In the genomic region with DNA sequence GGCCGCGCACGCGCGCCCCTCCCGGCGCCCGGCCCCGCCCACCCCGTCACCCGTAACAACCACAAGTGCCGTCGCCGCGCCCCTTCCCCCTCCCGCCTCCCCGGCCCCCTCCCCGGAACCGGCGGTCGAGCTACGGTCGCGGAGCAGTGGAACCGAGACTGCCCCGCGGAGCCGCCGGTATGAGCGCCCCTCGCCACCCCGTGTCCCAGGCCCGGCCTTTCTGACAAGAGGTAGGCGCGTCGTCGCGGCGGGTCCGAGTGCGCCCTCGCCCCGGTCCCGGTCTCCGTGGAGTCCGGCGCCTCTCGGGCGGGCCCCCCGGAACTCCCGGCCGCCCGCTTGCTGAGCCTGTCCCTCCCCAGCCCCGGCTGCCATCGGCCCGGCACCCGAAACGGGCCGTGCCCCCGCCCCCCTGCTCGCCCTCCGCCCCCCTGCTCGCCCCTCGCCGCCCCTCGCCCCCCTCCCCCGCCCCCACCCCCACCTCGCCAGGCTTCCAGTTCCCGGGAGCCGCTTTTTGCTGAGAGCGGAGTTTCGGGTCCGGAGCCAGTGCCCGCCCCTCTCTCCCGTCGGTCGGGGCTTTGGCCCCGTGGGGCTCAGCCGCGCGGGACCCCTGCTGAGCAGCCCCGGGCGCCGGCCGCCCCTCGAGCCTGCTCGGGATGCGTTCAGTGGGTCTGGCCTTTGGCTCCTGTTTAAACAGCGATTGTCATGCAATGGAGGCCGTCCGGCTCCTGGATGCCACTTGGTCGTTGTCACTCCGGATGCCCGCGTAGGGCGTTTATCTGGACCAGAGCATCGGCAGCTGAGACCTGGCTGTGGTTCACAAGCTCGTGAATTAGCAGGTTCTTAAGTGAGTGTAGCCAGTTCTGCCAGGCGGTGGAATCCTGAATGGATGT, we compare ENCODE assay signal across 8 cellular contexts. TPM values are rescaled to one million over a fixed set of nuclear protein-coding genes. Genes with fewer than 3 reads are reported as not detected.
DNase-seq lines count a peak whose midpoint lies in the region; ATAC-seq and TF ChIP-seq lines count a peak whose summit lies in the region.

A gene (plus strand): TSS at position 92 of the 890 bp plus-strand sequence. CDS start 2,628 bp downstream, outside the sequence.

- peak; percentile 41 for DNase-seq in DMS53 treated with DMSO at 0.1 percent for 48 hours (lab: John Stamatoyannopoulos, UW; ENCODE audit: unreplicated experiment)
- peak; percentile 56 for DNase-seq in LHCN-M2 (ENCODE audit: low read depth)
- peak; percentile 25 to 29 for DNase-seq in activated CD4-positive, alpha-beta T cell treated with anti-CD3 and anti-CD28 coated beads for 4 hours
- peak in 2 of 3 experiments; percentile 21 to 26 for DNase-seq in effector memory CD8-positive, alpha-beta T cell
- peak in 1 of 2 experiments; percentile 48 for DNase-seq in mesothelial cell of epicardium (ENCODE audit: low spot score in 2 of 2, unreplicated experiment in 2 of 2)
- no peak for DNase-seq in SIG-M5 (lab: John Stamatoyannopoulos, UW)

- peak; percentile 21 for ATAC-seq in GM21717 (IDR thresholded peaks at IDR 0.05; ENCODE audit: unreplicated experiment)
- peak; percentile 64 for ATAC-seq in effector memory CD8-positive, alpha-beta T cell (replicated peaks)

- TF ChIP-seq CTCF in mesothelial cell of epicardium (IDR thresholded peaks at IDR 0.05; ENCODE audit: unreplicated experiment) (no peak), subcutaneous adipose tissue (IDR thresholded peaks at IDR 0.05; ENCODE audit: low read depth) (no peak)

- peak within 1 kb of the TSS; percentile 85 to 87 for H3K4me3 Mint-ChIP-seq in effector memory CD8-positive, alpha-beta T cell
- H3K4me3 Mint-ChIP-seq in mesothelial cell of epicardium: peak within 1 kb of the TSS; percentile 83

- H3K27me3 Mint-ChIP-seq in effector memory CD8-positive, alpha-beta T cell: no peaks in the 10 kb centered on the region
- H3K27me3 Mint-ChIP-seq in mesothelial cell of epicardium (ENCODE audit: low read depth): no peaks in the 10 kb centered on the region

- H3K9me3 Mint-ChIP-seq in effector memory CD8-positive, alpha-beta T cell: no peaks in the 10 kb centered on the region
- H3K9me3 Mint-ChIP-seq in mesothelial cell of epicardium: peaks cover 17% of the 10 kb centered on the region

- peaks cover 44% of the 10 kb centered on the region for H3K36me3 Mint-ChIP-seq in effector memory CD8-positive, alpha-beta T cell (ENCODE audit: insufficient read depth)
- H3K36me3 Mint-ChIP-seq in mesothelial cell of epicardium: peaks cover 16% of the 10 kb centered on the region

- peak within 1 kb of the TSS; percentile 88 to 90 for H3K27ac Mint-ChIP-seq in effector memory CD8-positive, alpha-beta T cell
- H3K27ac Mint-ChIP-seq in mesothelial cell of epicardium: peak within 1 kb of the TSS; percentile 84

- peaks cover 28 to 46% of the 10 kb centered on the region in 2 donors for H3K4me1 Mint-ChIP-seq in effector memory CD8-positive, alpha-beta T cell (ENCODE audit: low read depth in 2 of 2)
- peaks cover 21% of the 10 kb centered on the region for H3K4me1 Mint-ChIP-seq in mesothelial cell of epicardium

RNA-seq across cellular contexts. Expression of the gene that starts here (rescaled TPM):
- total RNA-seq in LHCN-M2 (2014; rRNA removed): 23.1 and 27.0 TPM in 2 replicates
- 56.1 TPM for polyA plus RNA-seq in LHCN-M2 (2012)
- 42.6 to 47.6 TPM (median 47.0 TPM) in 3 replicates for total RNA-seq in mesothelial cell of epicardium
- total RNA-seq in subcutaneous adipose tissue: 100 to 1,000 TPM in 2 of 4 donors, 10 to 100 TPM in 2; 61.9 to 309 (median 119) TPM
